In genomic region chr12:10033783-10034381, GRCh38 we compare ENCODE assay signal across 8 cellular contexts. TPM values are rescaled to one million over a fixed set of nuclear protein-coding genes. Genes with fewer than 3 reads are reported as not detected.
DNase-seq lines count a peak whose midpoint lies in the region; ATAC-seq and TF ChIP-seq lines count a peak whose summit lies in the region.

No MANE protein-coding gene starts in this region.

- in situ Hi-C loops in GM13976 (cut with MboI; ENCODE audit: low sequenced_read_pairs, unreplicated experiment): no loop called here
- in situ Hi-C loops in SK-MEL-5 (cut with HindIII; ENCODE audit: low pct_unique_long_range_greater_than_20kb, low sequenced_read_pairs): no loop called here

- CTCF ChIA-PET in T-cell (lab: Charles Lee): no interaction called here

- H3K27me3 Mint-ChIP-seq in glutamatergic neuron (ENCODE audit: unreplicated experiment) (peaks cover 2% of the 10 kb centered on the region), T-cell (peaks cover 0 to 5% of the 10 kb centered on the region in 2 donors)

- H3K4me1 Mint-ChIP-seq in glutamatergic neuron (ENCODE audit: low read depth, unreplicated experiment): no peaks in the 10 kb centered on the region
- H3K4me1 Mint-ChIP-seq in T-cell: no peaks in the 10 kb centered on the region

- H3K36me3 ChIP-seq in effector memory CD4-positive, alpha-beta T cell (ENCODE audit: control insufficient read depth, insufficient read depth, low read length): no peaks in the 10 kb centered on the region

- TF ChIP-seq CTCF in GM13976 (IDR thresholded peaks at IDR 0.05; ENCODE audit: borderline replicate concordance, control extremely low read depth, extremely low read depth, insufficient read depth, missing control alignments) (no peak), glutamatergic neuron (IDR thresholded peaks at IDR 0.05; ENCODE audit: partially characterized antibody, unreplicated experiment) (peak; percentile 46)

- ATAC-seq in T-cell (replicated peaks in 1 of 4) (no peak), left colon (no peak), HG03354 (IDR thresholded peaks at IDR 0.05; ENCODE audit: poor library complexity, severe bottlenecking, unreplicated experiment) (no peak)

- no peaks in the 10 kb centered on the region for H3K36me3 Mint-ChIP-seq in glutamatergic neuron (ENCODE audit: unreplicated experiment)
- no peaks in the 10 kb centered on the region for H3K36me3 Mint-ChIP-seq in T-cell

- H3K9me3 Mint-ChIP-seq in glutamatergic neuron (ENCODE audit: unreplicated experiment) (no peaks in the 10 kb centered on the region), T-cell (no peaks in the 10 kb centered on the region)

- peak; percentile 3 for DNase-seq in A172 (ENCODE audit: low spot score)
- DNase-seq in GM13976 (ENCODE audit: low spot score): peak; percentile 28
- DNase-seq in SK-MEL-5 (ENCODE audit: low read depth, low spot score): peak; percentile 53
- no peak for DNase-seq in glutamatergic neuron
- no peak for DNase-seq in T-cell
- DNase-seq in effector memory CD4-positive, alpha-beta T cell: no peak
- no peak for DNase-seq in left colon

- no peaks in the 10 kb centered on the region for H3K9me3 ChIP-seq in effector memory CD4-positive, alpha-beta T cell (ENCODE audit: control insufficient read depth, low read length)

- no peak overlapping the region for H3K27ac ChIP-seq in effector memory CD4-positive, alpha-beta T cell (ENCODE audit: insufficient read depth, low read length, poor library complexity, severe bottlenecking)

- H3K27ac Mint-ChIP-seq in glutamatergic neuron (ENCODE audit: unreplicated experiment) (no peak overlapping the region), T-cell (no peak overlapping the region)

- H3K4me1 ChIP-seq in effector memory CD4-positive, alpha-beta T cell (ENCODE audit: control insufficient read depth, insufficient read depth, low read length, poor library complexity, severe bottlenecking): no peaks in the 10 kb centered on the region

- H3K4me3 Mint-ChIP-seq in glutamatergic neuron (ENCODE audit: unreplicated experiment) (no peak overlapping the region), T-cell (no peak overlapping the region)

- intact Hi-C loops in left colon (cut with DNase I, micrococcal nuclease): loop anchor here in 1 of 2 donors (5.0 kb wide), 1 partner anchor 108 kb away; no protein-coding TSS in a partner anchor

- H3K27me3 ChIP-seq in effector memory CD4-positive, alpha-beta T cell (replicated peaks; ENCODE audit: control insufficient read depth, insufficient read depth, low read length, poor library complexity, severe bottlenecking): no peaks in the 10 kb centered on the region

- H3K4me3 ChIP-seq in effector memory CD4-positive, alpha-beta T cell (ENCODE audit: insufficient read depth, low read depth, low read length, poor library complexity, severe bottlenecking): no peak overlapping the region

- POLR2A ChIA-PET in T-cell (lab: Charles Lee): no interaction called here

RNA-seq across cellular contexts. Expression of gene CLEC9A, which starts 3.4 kb away (rescaled TPM):
- not detected in 2 replicates for total RNA-seq in A172 (2014; rRNA removed; shearing (Covaris generic))
- not detected in 2 replicates for total RNA-seq in SK-MEL-5 (2014; rRNA removed; shearing (Covaris generic))
- not detected in 2 replicates for polyA plus RNA-seq in SK-MEL-5 (2015; cell fraction: cytosol; rRNA removed)
- not detected in 2 replicates for polyA plus RNA-seq in SK-MEL-5 (2015; cell fraction: nucleus; rRNA removed)
- not detected for total RNA-seq in glutamatergic neuron (ENCODE audit: unreplicated experiment)
- under 1 TPM in 1 of 5 donors, not detected in 4; 0.61 TPM for total RNA-seq in T-cell
- total RNA-seq in left colon: under 1 TPM in 1 of 2 donors, not detected in 1; 0.39 TPM

RNA-seq across cellular contexts. Expression of gene CLEC12B, which starts 23.5 kb away (rescaled TPM):
- 0.05 TPM in 1 of 2 replicates, not detected in the other for total RNA-seq in A172 (2014; rRNA removed; shearing (Covaris generic))
- total RNA-seq in SK-MEL-5 (2014; rRNA removed; shearing (Covaris generic)): 0.13 and 0.45 TPM in 2 replicates
- polyA plus RNA-seq in SK-MEL-5 (2015; cell fraction: cytosol; rRNA removed): 0.11 TPM in 1 of 2 replicates, not detected in the other
- 0.57 and 0.81 TPM in 2 replicates for polyA plus RNA-seq in SK-MEL-5 (2015; cell fraction: nucleus; rRNA removed)
- total RNA-seq in glutamatergic neuron (ENCODE audit: unreplicated experiment): not detected
- total RNA-seq in T-cell: not detected
- total RNA-seq in left colon: not detected

RNA-seq across cellular contexts. Expression of gene CLEC1B, which starts 35.0 kb away (rescaled TPM):
- total RNA-seq in A172 (2014; rRNA removed; shearing (Covaris generic)): not detected in 2 replicates
- total RNA-seq in SK-MEL-5 (2014; rRNA removed; shearing (Covaris generic)): not detected in 2 replicates
- not detected in 2 replicates for polyA plus RNA-seq in SK-MEL-5 (2015; cell fraction: cytosol; rRNA removed)
- not detected in 2 replicates for polyA plus RNA-seq in SK-MEL-5 (2015; cell fraction: nucleus; rRNA removed)
- not detected for total RNA-seq in glutamatergic neuron (ENCODE audit: unreplicated experiment)
- under 1 TPM in 1 of 5 donors, not detected in 4; 0.50 TPM for total RNA-seq in T-cell
- total RNA-seq in left colon: not detected

Comparison
In these comparisons a context has a peak if more than half of its experiments do, and no peak if none do; other contexts are left out.
1. DNase-seq: peak in A172 (single experiment), GM13976 (single experiment) and SK-MEL-5 (single experiment); none in glutamatergic neuron (single experiment), T-cell (0 of 34), effector memory CD4-positive, alpha-beta T cell (0 of 3) and left colon (0 of 2).